In genomic region chr14:69708586-69709169, GRCh38 we compare ENCODE assay signal across 9 cellular contexts. TPM values are rescaled to one million over a fixed set of nuclear protein-coding genes. Genes with fewer than 3 reads are reported as not detected.
A peak's percentile ranks its signal among the peaks of the same experiment; 100 is the strongest.
DNase-seq lines count a peak whose midpoint lies in the region; ATAC-seq and TF ChIP-seq lines count a peak whose summit lies in the region.
"Had no signal": no experiment of that assay in that cellular context is flagged by ENCODE, and none has a peak within 500 bp of the region (broad histone marks: within the 10 kb centered on the region; RNA-seq: fewer than 3 reads in every experiment).

No MANE protein-coding gene starts in this region.

- no peaks in the 10 kb centered on the region for H3K9me3 Mint-ChIP-seq in activated CD4-positive, alpha-beta memory T cell treated with anti-CD3 and anti-CD28 coated beads for 36 hours
- H3K9me3 Mint-ChIP-seq: stimulated activated naive CD8-positive, alpha-beta T cell treated with anti-CD3 and anti-CD28 coated beads, Interleukin-15, Interleukin-2, amounts not matched to agents 100 ng/mL and 50 ng/mL, for 24 hours had no signal

- H3K4me1 ChIP-seq in spleen = peaks cover 34 to 100% (median 72%) of the 10 kb centered on the region in 6 donors

- no peaks in the 10 kb centered on the region for H3K9me3 ChIP-seq in spleen

- 76 to 84% (median 82%) methylated on average over 7 to 9 of the region's 9 CpGs for WGBS in spleen, 5 donors

- H3K27ac ChIP-seq in spleen = peak overlapping the region in 3 of 8 donors; percentile 75 to 85 (median 82)

- TF ChIP-seq CTCF in spleen (IDR thresholded peaks at IDR 0.05 in 8 of 11, conservative IDR thresholded peaks at IDR 0.05 in 3 of 11) = peak in 1 of 11 experiments; percentile 11

- DNase-seq in DMS 273 treated with DMSO at 0.1 percent for 48 hours (lab: John Stamatoyannopoulos, UW) (peak; percentile 68), Kasumi-1 (lab: John Stamatoyannopoulos, UW) (peak; percentile 50 to 73), left colon (no peak), cerebellar nuclear complex (lab: John Stamatoyannopoulos, UW) (no peak), AG08395 (ENCODE audit: low spot score) (no peak), spleen (no peak), cerebellum (ENCODE audit: low spot score) (no peak)
- DNase-seq in activated CD4-positive, alpha-beta memory T cell treated with anti-CD3 and anti-CD28 coated beads for 36 hours = peak; percentile 62

- no peak overlapping the region for H3K4me3 Mint-ChIP-seq in activated CD4-positive, alpha-beta memory T cell treated with anti-CD3 and anti-CD28 coated beads for 36 hours
- H3K4me3 Mint-ChIP-seq: stimulated activated naive CD8-positive, alpha-beta T cell treated with anti-CD3 and anti-CD28 coated beads, Interleukin-15, Interleukin-2, amounts not matched to agents 100 ng/mL and 50 ng/mL, for 24 hours had no signal

- POLR2A ChIA-PET in activated CD4-positive, alpha-beta memory T cell treated with anti-CD3 and anti-CD28 coated beads for 36 hours (lab: Charles Lee) = no interaction called here

- intact Hi-C loops in activated CD4-positive, alpha-beta memory T cell treated with anti-CD3 and anti-CD28 coated beads for 36 hours (cut with micrococcal nuclease) = no loop called here
- intact Hi-C loops in left colon (cut with DNase I, micrococcal nuclease) (no loop called here), spleen (cut with DNase I; ENCODE audit: low total_unique reads) (no loop called here)

- CTCF ChIA-PET in activated CD4-positive, alpha-beta memory T cell treated with anti-CD3 and anti-CD28 coated beads for 36 hours (lab: Charles Lee) = interaction anchor here (1.1 to 2.5 kb wide), 5 partner anchors 9 to 135 kb away, joined by 3 to 9 read pairs (median 5); partner anchors contain the start of gene SUSD6

- peaks cover 47% of the 10 kb centered on the region for H3K4me1 Mint-ChIP-seq in activated CD4-positive, alpha-beta memory T cell treated with anti-CD3 and anti-CD28 coated beads for 36 hours (ENCODE audit: low read depth)

- peaks cover 62% of the 10 kb centered on the region for H3K36me3 Mint-ChIP-seq in activated CD4-positive, alpha-beta memory T cell treated with anti-CD3 and anti-CD28 coated beads for 36 hours

- no peaks in the 10 kb centered on the region for H3K27me3 Mint-ChIP-seq in activated CD4-positive, alpha-beta memory T cell treated with anti-CD3 and anti-CD28 coated beads for 36 hours
- H3K27me3 Mint-ChIP-seq: stimulated activated naive CD8-positive, alpha-beta T cell treated with anti-CD3 and anti-CD28 coated beads, Interleukin-15, Interleukin-2, amounts not matched to agents 100 ng/mL and 50 ng/mL, for 24 hours had no signal

- no peak overlapping the region for H3K4me3 ChIP-seq in spleen

- no peak for TF ChIP-seq POLR2A in spleen (IDR thresholded peaks at IDR 0.05)

- ATAC-seq in left colon = peak; percentile 28

- peaks cover 0 to 100% (median 65%) of the 10 kb centered on the region in 6 donors for H3K36me3 ChIP-seq in spleen

- no peaks in the 10 kb centered on the region for H3K27me3 ChIP-seq in spleen (replicated peaks in 1 of 7)

- H3K27ac Mint-ChIP-seq in activated CD4-positive, alpha-beta memory T cell treated with anti-CD3 and anti-CD28 coated beads for 36 hours = peak overlapping the region; percentile 28
- H3K27ac Mint-ChIP-seq: stimulated activated naive CD8-positive, alpha-beta T cell treated with anti-CD3 and anti-CD28 coated beads, Interleukin-15, Interleukin-2, amounts not matched to agents 100 ng/mL and 50 ng/mL, for 24 hours had no signal

RNA-seq across cellular contexts. Expression of gene SRSF5, which starts 58.3 kb away (rescaled TPM):
- 100 to 1,000 TPM; 289 to 303 TPM for total RNA-seq in activated CD4-positive, alpha-beta memory T cell treated with anti-CD3 and anti-CD28 coated beads for 36 hours
- total RNA-seq in left colon (100 to 1,000 TPM; 315 to 316 TPM), spleen (100 to 1,000 TPM; 416 to 612 (median 512) TPM), cerebellum (161 TPM)
- 100 to 1,000 TPM; 366 to 491 (median 381) TPM for polyA plus RNA-seq in spleen

Comparison
In these comparisons a context has a peak if more than half of its experiments do, and no peak if none do; other contexts are left out.
1. DNase-seq: peak in DMS 273 treated with DMSO at 0.1 percent for 48 hours (single experiment), Kasumi-1 (2 of 2) and activated CD4-positive, alpha-beta memory T cell treated with anti-CD3 and anti-CD28 coated beads for 36 hours (single experiment); none in left colon (0 of 2), cerebellar nuclear complex (0 of 2), AG08395 (single experiment), spleen (single experiment) and cerebellum (single experiment).